In genomic region chr15:70670680-70671079, GRCh38 we compare ENCODE assay signal across 13 cellular contexts.
DNase-seq lines count a peak whose midpoint lies in the region; ATAC-seq and TF ChIP-seq lines count a peak whose summit lies in the region.
"Had no signal": no experiment of that assay in that cellular context is flagged by ENCODE, and none has a peak within 500 bp of the region (broad histone marks: within the 10 kb centered on the region; RNA-seq: fewer than 3 reads in every experiment).

No MANE protein-coding gene starts in this region.

- no peak overlapping the region for H2AFZ ChIP-seq in HCT116 (ENCODE audit: low read depth, low read length, poor library complexity, severe bottlenecking)

- H3K27ac ChIP-seq in HCT116 (ENCODE audit: low read depth, low read length): no peak overlapping the region
- no peak overlapping the region for H3K27ac ChIP-seq in RWPE2 (ENCODE audit: poor library complexity, severe bottlenecking)
- no peak overlapping the region for H3K27ac ChIP-seq in upper lobe of left lung
- H3K27ac ChIP-seq: tibial nerve had no signal

- TF ChIP-seq POLR2A in HCT116 (IDR thresholded peaks at IDR 0.05; ENCODE audit: borderline replicate concordance, extremely low read depth, insufficient read depth, insufficient read length): no peak
- no peak for TF ChIP-seq POLR2A in upper lobe of left lung (IDR thresholded peaks at IDR 0.05)

- H3K9me3 ChIP-seq in HCT116 (ENCODE audit: control insufficient read depth in 1 of 2, insufficient read depth in 1 of 2, low read depth in 1 of 2, low read length in 2 of 2) (no peaks in the 10 kb centered on the region), RWPE2 (ENCODE audit: severe bottlenecking) (no peaks in the 10 kb centered on the region), upper lobe of left lung (no peaks in the 10 kb centered on the region)
- H3K9me3 ChIP-seq: Caco-2, tibial nerve had no signal

- TF ChIP-seq RAD21 in HCT116 (IDR thresholded peaks at IDR 0.05; ENCODE audit: low read depth): peak; percentile 33; the same call in 1 of the 2 replicates

- no peak for TF ChIP-seq EP300 in upper lobe of left lung (IDR thresholded peaks at IDR 0.05)

- no peaks in the 10 kb centered on the region for H3K4me1 ChIP-seq in HCT116 (ENCODE audit: control insufficient read depth in 1 of 2, insufficient read depth in 2 of 2, low read length in 2 of 2)
- no peaks in the 10 kb centered on the region for H3K4me1 ChIP-seq in RWPE2 (ENCODE audit: insufficient read depth, poor library complexity, severe bottlenecking)
- peaks cover 15 to 33% (median 16%) of the 10 kb centered on the region in 4 donors for H3K4me1 ChIP-seq in upper lobe of left lung

- no peaks in the 10 kb centered on the region for H3K9me2 ChIP-seq in HCT116 (ENCODE audit: insufficient read depth)

- no peaks in the 10 kb centered on the region for H3K27me3 ChIP-seq in HCT116 (ENCODE audit: insufficient read depth, low read length)
- no peaks in the 10 kb centered on the region for H3K27me3 ChIP-seq in RWPE2 (ENCODE audit: insufficient read depth, poor library complexity, severe bottlenecking)
- no peaks in the 10 kb centered on the region for H3K27me3 ChIP-seq in upper lobe of left lung
- H3K27me3 ChIP-seq: tibial nerve had no signal

- CTCF ChIA-PET in HCT116 (lab: Charles Lee): no interaction called here

- TF ChIP-seq CTCF in HCT116 (IDR thresholded peaks at IDR 0.05 in 2 of 3, conservative IDR thresholded peaks at IDR 0.05 in 1 of 3; ENCODE audit: borderline replicate concordance in 1 of 3, insufficient read depth in 1 of 3, low read depth in 2 of 3, low read length in 2 of 3) (peak in 1 of 3 experiments; percentile 29; a peak in 2 of 6 replicates), RWPE2 (IDR thresholded peaks at IDR 0.05; ENCODE audit: poor library complexity, severe bottlenecking) (peak; percentile 79), fibroblast of villous mesenchyme (IDR thresholded peaks at IDR 0.05; ENCODE audit: insufficient read depth, low read depth, low read length) (peak; percentile 19), upper lobe of left lung (IDR thresholded peaks at IDR 0.05) (no peak)

- ATAC-seq in HCT116 (no peak), RWPE2 (ENCODE audit: low read depth) (no peak), GM21737 (IDR thresholded peaks at IDR 0.05; ENCODE audit: unreplicated experiment) (no peak), upper lobe of left lung (ENCODE audit: low FRiP score in 2 of 2) (no peak)
- no peak for ATAC-seq in stimulated activated naive CD8-positive, alpha-beta T cell treated with anti-CD3 and anti-CD28 coated beads, Interleukin-15, Interleukin-2, amounts not matched to agents 100 U/mL and 50 U/mL, for 24 hours

- H3K4me2 ChIP-seq in HCT116 (ENCODE audit: low read length): no peak overlapping the region

- no TSS peak for BruUV-seq in HCT116 (replicated peaks; lab: Mats Ljungman, UMichigan)

- 93 to 97% methylated on average over 1 of the region's 1 CpG for WGBS in upper lobe of left lung, 2 donors

- no peak overlapping the region for H3K9ac ChIP-seq in HCT116 (ENCODE audit: low read length)

- no peaks in the 10 kb centered on the region for H3K79me2 ChIP-seq in HCT116 (ENCODE audit: insufficient read depth, low read length)

- no peaks in the 10 kb centered on the region for H4K20me1 ChIP-seq in HCT116 (ENCODE audit: insufficient read depth)

- H3K36me3 ChIP-seq in HCT116 (ENCODE audit: control insufficient read depth in 1 of 2, insufficient read depth in 2 of 2, low read length in 2 of 2): peaks cover 6 to 13% of the 10 kb centered on the region in 2 experiments; a peak in 2 of 4 replicates
- H3K36me3 ChIP-seq in RWPE2 (ENCODE audit: low read depth): peaks cover 62% of the 10 kb centered on the region
- H3K36me3 ChIP-seq in upper lobe of left lung: peaks cover 0 to 31% (median 6%) of the 10 kb centered on the region in 4 donors

- POLR2A ChIA-PET in HCT116 (lab: Charles Lee): no interaction called here

- in situ Hi-C loops in ACHN (cut with HindIII; ENCODE audit: low pct_ligation_motif_present, low pct_unique_long_range_greater_than_20kb, low sequenced_read_pairs): no loop called here

- H3K4me3 ChIP-seq in HCT116 (replicated peaks in 1 of 2; ENCODE audit: low read depth in 1 of 2, low read length in 2 of 2): no peak overlapping the region
- no peak overlapping the region for H3K4me3 ChIP-seq in RWPE2 (ENCODE audit: severe bottlenecking)
- no peak overlapping the region for H3K4me3 ChIP-seq in fibroblast of villous mesenchyme (ENCODE audit: low read depth, low read length)
- H3K4me3 ChIP-seq in upper lobe of left lung: no peak overlapping the region
- H3K4me3 ChIP-seq: tibial nerve had no signal

- RAD21 ChIA-PET in HCT116 (lab: Charles Lee; ENCODE audit: low non-redundant PET in 1 of 2, low total read pairs in 2 of 2, uncharacterized antibody in 2 of 2, unreplicated experiment in 2 of 2): no interaction called here

- intact Hi-C loops in HCT116 (cut with micrococcal nuclease): no loop called here

- peak; percentile 3 for DNase-seq in ACHN
- no peak for DNase-seq in HCT116 (ENCODE audit: low read depth, low spot score)
- no peak for DNase-seq in RWPE2 (ENCODE audit: low spot score)
- no peak for DNase-seq in fibroblast of villous mesenchyme (ENCODE audit: low read depth)
- DNase-seq in stimulated activated naive CD8-positive, alpha-beta T cell treated with anti-CD3 and anti-CD28 coated beads, Interleukin-15, Interleukin-2, amounts not matched to agents 100 U/mL and 50 U/mL, for 24 hours: no peak
- no peak for DNase-seq in upper lobe of left lung
- DNase-seq in SKM-1 treated with dmso at 0.1 percent for 144 hours (lab: John Stamatoyannopoulos, UW; ENCODE audit: unreplicated experiment): no peak
- DNase-seq: activated B cell treated with CpG ODN at 0.5 μM for 24 hours; activated effector memory CD4-positive, alpha-beta T cell treated with Interleukin-2 at 50 U/mL for 16 hours; Caco-2; NCI-H187 had no signal

TF ChIP-seq in HCT116, 20 proteins besides CTCF, POLR2A, EP300 and RAD21:
- TF ChIP-seq EZH2phosphoT487 (IDR thresholded peaks at IDR 0.05; ENCODE audit: borderline replicate concordance) (no peak), EZH2 (IDR thresholded peaks at IDR 0.05) (no peak), JUND (IDR thresholded peaks at IDR 0.05) (no peak), CBX3 (IDR thresholded peaks at IDR 0.05; ENCODE audit: low read depth) (no peak), YY1 (IDR thresholded peaks at IDR 0.05; ENCODE audit: extremely low read depth, insufficient replicate concordance, low read depth, low read length) (no peak), POLR2AphosphoS5 (IDR thresholded peaks at IDR 0.05; ENCODE audit: low read depth, low read length) (no peak), REST (IDR thresholded peaks at IDR 0.05; ENCODE audit: low read depth) (no peak), MAX (IDR thresholded peaks at IDR 0.05) (no peak)

Comparison
In these comparisons a context has a peak if more than half of its experiments do, and no peak if none do; other contexts are left out.
1. CTCF ChIP-seq: peak in RWPE2 (single experiment) and fibroblast of villous mesenchyme (single experiment); none in upper lobe of left lung (0 of 6).